1 cellular context compared by ENCODE assay signal in genomic region chr6:1849686-1850580, GRCh38.
TF ChIP-seq lines count a peak whose summit lies in the region.

No MANE protein-coding gene starts in this region.

TF ChIP-seq in SK-N-SH treated with all-trans-retinoic acid at 6 μM for 48 hours, 23 proteins besides CTCF, POLR2A, EP300 and RAD21 (continued from another document):
- TF ChIP-seq TSHZ2 (CRISPR knock-in tag; IDR thresholded peaks at IDR 0.05), result peak; percentile 28; the same call in 1 of the 2 replicates
